1 cellular context compared by ENCODE assay signal in the genomic region with DNA sequence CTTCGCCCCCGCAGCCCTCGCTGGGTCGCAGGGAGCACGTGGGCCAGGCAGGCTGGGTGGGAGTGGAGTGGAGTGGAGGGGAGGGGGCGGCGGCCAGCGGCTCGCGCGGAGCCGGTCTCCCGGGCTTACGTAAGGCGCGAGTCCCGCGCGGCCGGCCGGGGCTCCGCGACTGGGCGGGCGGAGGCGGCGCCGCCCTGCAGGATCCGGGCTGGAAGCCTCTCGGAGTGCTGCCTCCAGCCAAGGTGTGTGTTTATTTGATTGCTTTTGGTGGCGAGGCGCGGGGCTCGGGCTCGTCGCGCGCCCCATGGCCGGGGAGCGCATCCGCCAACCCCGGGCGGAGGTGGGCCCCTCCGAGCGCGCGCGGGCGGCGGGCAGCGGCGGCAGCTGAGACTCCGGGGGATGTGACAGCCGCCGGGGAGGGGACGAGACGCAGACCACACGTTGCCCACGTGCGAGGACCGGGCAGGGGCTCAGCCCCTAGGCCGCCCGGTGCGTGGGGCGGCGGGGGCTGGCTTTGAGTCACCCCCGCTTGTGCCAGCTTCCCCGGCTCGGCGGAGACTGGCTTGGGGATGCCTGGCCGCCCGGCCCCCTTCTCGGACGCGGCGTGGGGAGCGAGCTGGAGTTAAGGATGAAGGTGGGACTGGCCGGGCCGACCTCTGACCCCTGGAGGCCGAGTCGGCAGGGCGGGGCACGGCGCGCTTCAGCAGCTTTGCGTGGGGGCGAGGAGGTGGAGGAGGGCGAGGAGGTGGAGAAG.
TF ChIP-seq lines count a peak whose summit lies in the region.

No MANE protein-coding gene starts in this region.

TF ChIP-seq in WTC11, 78 proteins besides CTCF, POLR2A, EP300 and RAD21 (continued from another document):
- TF ChIP-seq, protein P1, sequence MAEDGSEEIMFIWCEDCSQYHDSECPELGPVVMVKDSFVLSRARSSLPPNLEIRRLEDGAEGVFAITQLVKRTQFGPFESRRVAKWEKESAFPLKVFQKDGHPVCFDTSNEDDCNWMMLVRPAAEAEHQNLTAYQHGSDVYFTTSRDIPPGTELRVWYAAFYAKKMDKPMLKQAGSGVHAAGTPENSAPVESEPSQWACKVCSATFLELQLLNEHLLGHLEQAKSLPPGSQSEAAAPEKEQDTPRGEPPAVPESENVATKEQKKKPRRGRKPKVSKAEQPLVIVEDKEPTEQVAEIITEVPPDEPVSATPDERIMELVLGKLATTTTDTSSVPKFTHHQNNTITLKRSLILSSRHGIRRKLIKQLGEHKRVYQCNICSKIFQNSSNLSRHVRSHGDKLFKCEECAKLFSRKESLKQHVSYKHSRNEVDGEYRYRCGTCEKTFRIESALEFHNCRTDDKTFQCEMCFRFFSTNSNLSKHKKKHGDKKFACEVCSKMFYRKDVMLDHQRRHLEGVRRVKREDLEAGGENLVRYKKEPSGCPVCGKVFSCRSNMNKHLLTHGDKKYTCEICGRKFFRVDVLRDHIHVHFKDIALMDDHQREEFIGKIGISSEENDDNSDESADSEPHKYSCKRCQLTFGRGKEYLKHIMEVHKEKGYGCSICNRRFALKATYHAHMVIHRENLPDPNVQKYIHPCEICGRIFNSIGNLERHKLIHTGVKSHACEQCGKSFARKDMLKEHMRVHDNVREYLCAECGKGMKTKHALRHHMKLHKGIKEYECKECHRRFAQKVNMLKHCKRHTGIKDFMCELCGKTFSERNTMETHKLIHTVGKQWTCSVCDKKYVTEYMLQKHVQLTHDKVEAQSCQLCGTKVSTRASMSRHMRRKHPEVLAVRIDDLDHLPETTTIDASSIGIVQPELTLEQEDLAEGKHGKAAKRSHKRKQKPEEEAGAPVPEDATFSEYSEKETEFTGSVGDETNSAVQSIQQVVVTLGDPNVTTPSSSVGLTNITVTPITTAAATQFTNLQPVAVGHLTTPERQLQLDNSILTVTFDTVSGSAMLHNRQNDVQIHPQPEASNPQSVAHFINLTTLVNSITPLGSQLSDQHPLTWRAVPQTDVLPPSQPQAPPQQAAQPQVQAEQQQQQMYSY (CRISPR knock-in tag; IDR thresholded peaks at IDR 0.05), result no peak
- TF ChIP-seq MAX (CRISPR knock-in tag; IDR thresholded peaks at IDR 0.05), result no peak
- TF ChIP-seq FOXP1 (CRISPR knock-in tag; IDR thresholded peaks at IDR 0.05; ENCODE audit: borderline replicate concordance), result 0 out of 2 replicates have a peak, but pooled peaks have one; percentile 37
- TF ChIP-seq TP53 (CRISPR knock-in tag; IDR thresholded peaks at IDR 0.05), result no peak; the same call in 1 of the 2 replicates
- TF ChIP-seq ATF2 (CRISPR knock-in tag; IDR thresholded peaks at IDR 0.05; ENCODE audit: borderline replicate concordance, low read depth), result no peak
- TF ChIP-seq, protein P2, sequence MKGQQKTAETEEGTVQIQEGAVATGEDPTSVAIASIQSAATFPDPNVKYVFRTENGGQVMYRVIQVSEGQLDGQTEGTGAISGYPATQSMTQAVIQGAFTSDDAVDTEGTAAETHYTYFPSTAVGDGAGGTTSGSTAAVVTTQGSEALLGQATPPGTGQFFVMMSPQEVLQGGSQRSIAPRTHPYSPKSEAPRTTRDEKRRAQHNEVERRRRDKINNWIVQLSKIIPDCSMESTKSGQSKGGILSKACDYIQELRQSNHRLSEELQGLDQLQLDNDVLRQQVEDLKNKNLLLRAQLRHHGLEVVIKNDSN (CRISPR knock-in tag; IDR thresholded peaks at IDR 0.05), result peak; percentile 27; the same call in 1 of the 2 replicates
- no peak; the same call in 1 of the 2 replicates for TF ChIP-seq FOXP4 (CRISPR knock-in tag; IDR thresholded peaks at IDR 0.05)
- no peak for TF ChIP-seq TEAD4 (CRISPR knock-in tag; IDR thresholded peaks at IDR 0.05)
- TF ChIP-seq ARID4B (CRISPR knock-in tag; IDR thresholded peaks at IDR 0.05; ENCODE audit: borderline replicate concordance), result no peak; the same call in 1 of the 2 replicates
- TF ChIP-seq KAT7 (CRISPR knock-in tag; IDR thresholded peaks at IDR 0.05; ENCODE audit: borderline replicate concordance), result peak; percentile 89; the same call in 1 of the 2 replicates
- TF ChIP-seq, protein P3, sequence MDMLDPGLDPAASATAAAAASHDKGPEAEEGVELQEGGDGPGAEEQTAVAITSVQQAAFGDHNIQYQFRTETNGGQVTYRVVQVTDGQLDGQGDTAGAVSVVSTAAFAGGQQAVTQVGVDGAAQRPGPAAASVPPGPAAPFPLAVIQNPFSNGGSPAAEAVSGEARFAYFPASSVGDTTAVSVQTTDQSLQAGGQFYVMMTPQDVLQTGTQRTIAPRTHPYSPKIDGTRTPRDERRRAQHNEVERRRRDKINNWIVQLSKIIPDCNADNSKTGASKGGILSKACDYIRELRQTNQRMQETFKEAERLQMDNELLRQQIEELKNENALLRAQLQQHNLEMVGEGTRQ (CRISPR knock-in tag; IDR thresholded peaks at IDR 0.05), result peak; percentile 3; the same call in 1 of the 2 replicates
- no peak for TF ChIP-seq ERG (CRISPR knock-in tag; IDR thresholded peaks at IDR 0.05)
- no peak for TF ChIP-seq NFE2L1 (CRISPR knock-in tag; IDR thresholded peaks at IDR 0.05)
- TF ChIP-seq ZNF317 (CRISPR knock-in tag; IDR thresholded peaks at IDR 0.05; ENCODE audit: borderline replicate concordance, low read depth), result 0 out of 2 replicates have a peak, but pooled peaks have one; percentile 25
- TF ChIP-seq CREB1 (CRISPR knock-in tag; IDR thresholded peaks at IDR 0.05), result no peak
- no peak for TF ChIP-seq PREB (CRISPR knock-in tag; IDR thresholded peaks at IDR 0.05; ENCODE audit: borderline replicate concordance)
- TF ChIP-seq SMAD3 (CRISPR knock-in tag; IDR thresholded peaks at IDR 0.05; ENCODE audit: borderline replicate concordance), result no peak
- peak; percentile 73 for TF ChIP-seq NR2C2 (CRISPR knock-in tag; IDR thresholded peaks at IDR 0.05)
- TF ChIP-seq, protein P4, sequence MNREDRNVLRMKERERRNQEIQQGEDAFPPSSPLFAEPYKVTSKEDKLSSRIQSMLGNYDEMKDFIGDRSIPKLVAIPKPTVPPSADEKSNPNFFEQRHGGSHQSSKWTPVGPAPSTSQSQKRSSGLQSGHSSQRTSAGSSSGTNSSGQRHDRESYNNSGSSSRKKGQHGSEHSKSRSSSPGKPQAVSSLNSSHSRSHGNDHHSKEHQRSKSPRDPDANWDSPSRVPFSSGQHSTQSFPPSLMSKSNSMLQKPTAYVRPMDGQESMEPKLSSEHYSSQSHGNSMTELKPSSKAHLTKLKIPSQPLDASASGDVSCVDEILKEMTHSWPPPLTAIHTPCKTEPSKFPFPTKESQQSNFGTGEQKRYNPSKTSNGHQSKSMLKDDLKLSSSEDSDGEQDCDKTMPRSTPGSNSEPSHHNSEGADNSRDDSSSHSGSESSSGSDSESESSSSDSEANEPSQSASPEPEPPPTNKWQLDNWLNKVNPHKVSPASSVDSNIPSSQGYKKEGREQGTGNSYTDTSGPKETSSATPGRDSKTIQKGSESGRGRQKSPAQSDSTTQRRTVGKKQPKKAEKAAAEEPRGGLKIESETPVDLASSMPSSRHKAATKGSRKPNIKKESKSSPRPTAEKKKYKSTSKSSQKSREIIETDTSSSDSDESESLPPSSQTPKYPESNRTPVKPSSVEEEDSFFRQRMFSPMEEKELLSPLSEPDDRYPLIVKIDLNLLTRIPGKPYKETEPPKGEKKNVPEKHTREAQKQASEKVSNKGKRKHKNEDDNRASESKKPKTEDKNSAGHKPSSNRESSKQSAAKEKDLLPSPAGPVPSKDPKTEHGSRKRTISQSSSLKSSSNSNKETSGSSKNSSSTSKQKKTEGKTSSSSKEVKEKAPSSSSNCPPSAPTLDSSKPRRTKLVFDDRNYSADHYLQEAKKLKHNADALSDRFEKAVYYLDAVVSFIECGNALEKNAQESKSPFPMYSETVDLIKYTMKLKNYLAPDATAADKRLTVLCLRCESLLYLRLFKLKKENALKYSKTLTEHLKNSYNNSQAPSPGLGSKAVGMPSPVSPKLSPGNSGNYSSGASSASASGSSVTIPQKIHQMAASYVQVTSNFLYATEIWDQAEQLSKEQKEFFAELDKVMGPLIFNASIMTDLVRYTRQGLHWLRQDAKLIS (CRISPR knock-in tag; IDR thresholded peaks at IDR 0.05; ENCODE audit: borderline replicate concordance), result 0 out of 2 replicates have a peak, but pooled peaks have one; percentile 21
- no peak for TF ChIP-seq RELA (CRISPR knock-in tag; IDR thresholded peaks at IDR 0.05; ENCODE audit: borderline replicate concordance)
- no peak for TF ChIP-seq CREM (CRISPR knock-in tag; IDR thresholded peaks at IDR 0.05)
